ENCODE assay signal across 14 cellular contexts in the genomic region with DNA sequence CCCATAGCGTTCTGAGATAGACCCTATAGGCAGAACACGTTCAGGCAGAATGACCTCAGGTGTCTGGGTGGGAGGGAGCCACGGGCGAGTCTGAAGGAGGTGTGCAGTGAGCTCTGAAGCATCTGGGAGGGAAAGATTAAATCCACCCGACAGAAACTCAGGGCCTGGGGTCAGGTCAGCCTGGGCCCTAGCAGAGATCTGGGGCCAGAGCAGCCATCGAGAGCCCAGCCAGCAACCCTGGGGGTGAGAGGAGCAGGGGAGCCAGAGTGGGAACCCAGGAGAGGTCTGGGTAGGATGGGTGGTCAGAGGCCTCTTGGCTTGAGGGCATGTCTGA. TPM values are rescaled to one million over a fixed set of nuclear protein-coding genes. Genes with fewer than 3 reads are reported as not detected.
"Had no signal": no experiment of that assay in that cellular context is flagged by ENCODE, and none has a peak within 500 bp of the region (broad histone marks: within the 10 kb centered on the region; RNA-seq: fewer than 3 reads in every experiment).

No MANE protein-coding gene starts in this region.

- H3K27ac ChIP-seq: left lung, transverse colon, VCaP had no signal

- H3K9me3 Mint-ChIP-seq: activated naive CD4-positive, alpha-beta T cell treated with anti-CD3 and anti-CD28 coated beads for 36 hours; activated T-helper 1 cell treated with anti-CD3 and anti-CD28 coated beads, Interleukin-12 subunit alpha, Interleukin-12 subunit beta, Interleukin-2, Interleukin-4 antibody, amounts not matched to agents 30 ng/mL and 10 ng/mL and 1 ng/mL, durations not matched to agents 14 hours and 24 hours and 36 hours; stimulated activated effector memory CD8-positive, alpha-beta T cell treated with anti-CD3 and anti-CD28 coated beads, Interleukin-12 subunit alpha, Interleukin-12 subunit beta, amount 100 ng/mL, for 72 hours had no signal

- ATAC-seq: body of pancreas, gastrocnemius medialis, right cardiac atrium had no signal

- FAIRE-seq: endometrium had no signal

- H3K4me3 Mint-ChIP-seq: activated naive CD4-positive, alpha-beta T cell treated with anti-CD3 and anti-CD28 coated beads for 36 hours; activated T-helper 1 cell treated with anti-CD3 and anti-CD28 coated beads, Interleukin-12 subunit alpha, Interleukin-12 subunit beta, Interleukin-2, Interleukin-4 antibody, amounts not matched to agents 30 ng/mL and 10 ng/mL and 1 ng/mL, durations not matched to agents 14 hours and 24 hours and 36 hours; stimulated activated effector memory CD8-positive, alpha-beta T cell treated with anti-CD3 and anti-CD28 coated beads, Interleukin-12 subunit alpha, Interleukin-12 subunit beta, amount 100 ng/mL, for 72 hours had no signal

- H3K4me3 ChIP-seq: body of pancreas, dorsolateral prefrontal cortex, gastrocnemius medialis, left lung, transverse colon had no signal

- H3K36me3 ChIP-seq: gastrocnemius medialis, left lung, transverse colon had no signal

- DNase-seq: activated CD4-positive, alpha-beta T cell treated with anti-CD3 and anti-CD28 coated beads for 4 hours; activated naive CD4-positive, alpha-beta T cell treated with anti-CD3 and anti-CD28 coated beads for 36 hours; dorsolateral prefrontal cortex; islet precursor cell; right cardiac atrium; T-helper 1 cell; transverse colon had no signal

- H3K9me3 ChIP-seq: body of pancreas, gastrocnemius medialis, left lung, transverse colon had no signal

- H3K27ac Mint-ChIP-seq: activated naive CD4-positive, alpha-beta T cell treated with anti-CD3 and anti-CD28 coated beads for 36 hours; activated T-helper 1 cell treated with anti-CD3 and anti-CD28 coated beads, Interleukin-12 subunit alpha, Interleukin-12 subunit beta, Interleukin-2, Interleukin-4 antibody, amounts not matched to agents 30 ng/mL and 10 ng/mL and 1 ng/mL, durations not matched to agents 14 hours and 24 hours and 36 hours; stimulated activated effector memory CD8-positive, alpha-beta T cell treated with anti-CD3 and anti-CD28 coated beads, Interleukin-12 subunit alpha, Interleukin-12 subunit beta, amount 100 ng/mL, for 72 hours had no signal

- H3K36me3 Mint-ChIP-seq: stimulated activated effector memory CD8-positive, alpha-beta T cell treated with anti-CD3 and anti-CD28 coated beads, Interleukin-12 subunit alpha, Interleukin-12 subunit beta, amount 100 ng/mL, for 72 hours had no signal

- H3K27me3 ChIP-seq: body of pancreas, dorsolateral prefrontal cortex, gastrocnemius medialis, left lung, transverse colon had no signal

RNA-seq across cellular contexts. Expression of a gene that starts 42.8 kb away (rescaled TPM):
- total RNA-seq: activated naive CD4-positive, alpha-beta T cell treated with anti-CD3 and anti-CD28 coated beads for 36 hours; activated T-helper 1 cell treated with anti-CD3 and anti-CD28 coated beads, Interleukin-12 subunit alpha, Interleukin-12 subunit beta, Interleukin-2, Interleukin-4 antibody, amounts not matched to agents 30 ng/mL and 10 ng/mL and 1 ng/mL, durations not matched to agents 14 hours and 24 hours and 36 hours had no signal
